ENCODE assay signal across 8 cellular contexts in the genomic region with DNA sequence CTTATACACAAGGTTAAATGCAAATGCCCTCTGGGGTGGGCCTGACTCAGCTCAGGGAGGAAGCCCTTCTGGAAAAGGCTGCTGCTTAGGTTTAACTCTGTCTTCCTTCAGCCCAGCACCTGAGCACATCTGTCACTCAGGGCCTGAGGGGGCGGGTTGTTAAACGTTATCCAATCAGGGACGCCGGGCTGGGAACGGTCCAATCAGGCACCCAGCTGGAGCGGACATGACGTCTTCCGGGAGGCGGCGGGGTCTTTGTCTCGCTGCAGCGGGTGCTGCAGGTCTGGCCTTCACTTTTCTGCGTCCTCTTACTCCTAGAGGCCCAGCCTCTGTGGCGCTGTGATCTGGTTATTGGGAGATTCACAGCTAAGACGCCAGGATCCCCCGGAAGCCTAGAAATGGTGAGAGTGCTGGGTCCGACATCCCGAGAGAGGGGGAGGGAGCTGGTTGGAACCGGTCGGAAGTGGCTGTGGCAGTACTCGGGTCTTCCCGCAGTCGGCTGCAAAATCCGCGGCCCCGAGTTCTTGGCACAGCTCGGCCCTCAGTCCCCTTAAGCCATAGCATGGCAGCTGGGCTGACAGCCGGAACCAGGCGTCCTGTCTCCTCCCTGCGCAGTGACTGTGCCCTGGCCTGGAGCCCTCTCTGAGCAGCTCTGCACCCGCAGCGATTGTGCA. TPM values are rescaled to one million over a fixed set of nuclear protein-coding genes. Genes with fewer than 3 reads are reported as not detected.
A peak's percentile ranks its signal among the peaks of the same experiment; 100 is the strongest.
DNase-seq lines count a peak whose midpoint lies in the region; ATAC-seq and TF ChIP-seq lines count a peak whose summit lies in the region.

ZNF138 (plus strand) TSS at position 258 of the 674 bp plus-strand sequence; CDS start at position 399, 141 bp downstream.

- intact Hi-C loops in ascending aorta (cut with DNase I) (loop anchor here (2.0 to 5.0 kb wide), 4 partner anchors 108 to 578 kb away; partner anchors contain the start of genes ZNF107, ZNF273, ZNF736 and ZNF92), right cardiac atrium (cut with DNase I) (no loop called here), psoas muscle (cut with DNase I) (loop anchor here in 1 of 2 donors (10.0 kb wide), 1 partner anchor 490 kb away; no protein-coding TSS in a partner anchor)

- peak within 1 kb of the TSS; percentile 77 to 78 for H3K27ac ChIP-seq in ascending aorta
- peak within 1 kb of the TSS; percentile 34 for H3K27ac ChIP-seq in right cardiac atrium (ENCODE audit: low read length)
- H3K27ac ChIP-seq in psoas muscle: peak within 1 kb of the TSS; percentile 87
- peak within 1 kb of the TSS; percentile 72 for H3K27ac ChIP-seq in urinary bladder (ENCODE audit: low read depth)

- no peak for TF ChIP-seq CTCF in ascending aorta (IDR thresholded peaks at IDR 0.05)
- no peak for TF ChIP-seq CTCF in psoas muscle (IDR thresholded peaks at IDR 0.05)

- H3K9me3 ChIP-seq in ascending aorta: no peaks in the 10 kb centered on the region
- no peaks in the 10 kb centered on the region for H3K9me3 ChIP-seq in right cardiac atrium (ENCODE audit: control insufficient read depth, low read length)
- H3K9me3 ChIP-seq in psoas muscle: no peaks in the 10 kb centered on the region

- H3K4me1 ChIP-seq in ascending aorta (peaks cover 0 to 4% of the 10 kb centered on the region in 2 donors), right cardiac atrium (ENCODE audit: control insufficient read depth, insufficient read depth, low read length) (no peaks in the 10 kb centered on the region), psoas muscle (peaks cover 11% of the 10 kb centered on the region), urinary bladder (ENCODE audit: insufficient read depth) (peaks cover 2% of the 10 kb centered on the region)

- peak; percentile 94 to 95 for DNase-seq in NCI-H187 (lab: John Stamatoyannopoulos, UW)
- peak; percentile 76 to 98 (median 90) for DNase-seq in T-helper 2 cell
- peak; percentile 88 to 98 for DNase-seq in ascending aorta (ENCODE audit: low spot score in 2 of 2)
- peak; percentile 97 to 98 (median 97) for DNase-seq in right cardiac atrium
- DNase-seq in psoas muscle: peak; percentile 96 to 97

- H3K27me3 ChIP-seq in ascending aorta: no peaks in the 10 kb centered on the region
- no peaks in the 10 kb centered on the region for H3K27me3 ChIP-seq in right cardiac atrium (ENCODE audit: control insufficient read depth, insufficient read depth)
- no peaks in the 10 kb centered on the region for H3K27me3 ChIP-seq in psoas muscle (ENCODE audit: insufficient read depth in 3 of 3, low read length in 2 of 3)

- ATAC-seq in GM18502 (IDR thresholded peaks at IDR 0.05; ENCODE audit: poor library complexity, unreplicated experiment) (peak; percentile 100), HG02943 (IDR thresholded peaks at IDR 0.05; ENCODE audit: low read depth, unreplicated experiment) (peak; percentile 100), right cardiac atrium (peak; percentile 100), psoas muscle (peak; percentile 100)

- H3K36me3 ChIP-seq in ascending aorta: peaks cover 0 to 2% of the 10 kb centered on the region in 2 donors
- peaks cover 0 to 10% of the 10 kb centered on the region in 2 donors for H3K36me3 ChIP-seq in psoas muscle (ENCODE audit: insufficient read depth in 1 of 2, low read depth in 1 of 2)
- no peaks in the 10 kb centered on the region for H3K36me3 ChIP-seq in urinary bladder (ENCODE audit: insufficient read depth)

- WGBS in right cardiac atrium: 0% methylated on average over 32 of the region's 32 CpGs
- WGBS in psoas muscle, 3 donors: 0 to 1% (median 0%) methylated on average over 32 of the region's 32 CpGs
- WGBS in urinary bladder: under 1% methylated on average over 32 of the region's 32 CpGs

- H3K4me3 ChIP-seq in ascending aorta (peak within 1 kb of the TSS; percentile 78 to 97), right cardiac atrium (ENCODE audit: low read length) (peak within 1 kb of the TSS; percentile 84), psoas muscle (peak within 1 kb of the TSS; percentile 87), urinary bladder (ENCODE audit: low read depth, low read length) (peak within 1 kb of the TSS; percentile 74)

RNA-seq across cellular contexts. Expression of gene ZNF138, which starts in this region (rescaled TPM):
- total RNA-seq in ascending aorta: 2.0 TPM
- total RNA-seq in right cardiac atrium: 1 to 10 TPM; 5.1 to 6.6 (median 5.9) TPM
- 4.5 TPM for polyA plus RNA-seq in right cardiac atrium
- total RNA-seq in psoas muscle: 1 to 10 TPM; 3.9 to 9.7 (median 6.0) TPM
- polyA plus RNA-seq in psoas muscle: 10 to 100 TPM in 1 of 3 donors, 1 to 10 TPM in 2; 2.6 to 11.7 (median 3.5) TPM
- total RNA-seq in urinary bladder: 38.1 TPM
- polyA plus RNA-seq in urinary bladder: 3.2 TPM

Comparison
In these comparisons a context has a peak if more than half of its experiments do, and no peak if none do; other contexts are left out.
1. Peak in every context shown above with its lines: DNase-seq, ATAC-seq, H3K4me3 ChIP-seq and H3K27ac ChIP-seq.
2. H3K27ac ChIP-seq: peak in every context shown above with its lines; median percentile 87 in psoas muscle; 78 in ascending aorta; 72 in urinary bladder; 34 in right cardiac atrium.